In the genomic region with DNA sequence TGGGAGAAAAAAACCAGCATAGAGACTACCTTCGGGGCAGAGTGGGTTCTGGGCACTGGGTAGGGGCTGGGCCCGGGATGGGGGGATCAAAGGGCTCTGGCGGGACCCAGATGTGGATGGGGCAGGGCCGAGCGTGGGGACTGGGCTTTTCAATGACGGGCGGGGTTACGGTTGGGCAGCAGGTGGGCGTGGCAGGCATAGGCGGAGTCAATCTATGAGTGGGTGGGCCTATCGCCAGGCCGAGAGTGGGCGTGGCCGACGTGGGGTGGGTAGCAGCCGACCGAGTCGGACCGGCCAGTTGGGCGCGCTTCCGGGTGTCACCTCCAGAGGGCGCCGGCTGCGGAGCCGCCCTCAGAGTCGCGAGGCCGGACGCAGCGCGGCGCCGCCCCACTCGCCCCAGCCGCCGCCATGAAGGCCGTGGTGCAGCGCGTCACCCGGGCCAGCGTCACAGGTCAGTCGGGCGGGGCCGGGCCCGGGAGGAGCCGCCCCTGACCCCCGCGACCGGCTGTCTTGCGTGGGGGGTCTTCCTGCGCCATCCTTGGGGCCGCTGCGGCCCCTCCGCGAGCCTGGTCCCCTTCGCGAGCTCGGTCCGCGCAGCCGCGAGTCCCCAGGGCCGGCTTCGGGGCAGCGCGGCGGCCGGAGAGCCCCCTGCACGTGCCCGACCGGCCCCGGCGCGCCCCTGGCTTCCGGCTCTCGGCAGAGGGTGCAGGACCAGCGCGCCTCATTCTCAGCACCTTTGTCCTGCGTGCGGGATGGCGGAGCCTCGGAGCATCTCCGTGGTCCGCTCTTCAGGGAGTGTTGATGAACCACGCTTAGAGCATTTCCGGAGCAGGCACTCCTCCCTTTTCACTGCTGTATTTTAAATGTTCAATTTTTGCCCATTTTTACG, we compare ENCODE assay signal across 1 cellular context.
TF ChIP-seq lines count a peak whose summit lies in the region.

A gene with protein sequence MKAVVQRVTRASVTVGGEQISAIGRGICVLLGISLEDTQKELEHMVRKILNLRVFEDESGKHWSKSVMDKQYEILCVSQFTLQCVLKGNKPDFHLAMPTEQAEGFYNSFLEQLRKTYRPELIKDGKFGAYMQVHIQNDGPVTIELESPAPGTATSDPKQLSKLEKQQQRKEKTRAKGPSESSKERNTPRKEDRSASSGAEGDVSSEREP (plus strand): TSS at position 390 of the 889 bp plus-strand sequence. CDS start 19 bp downstream, at position 409.

TF ChIP-seq in K562, 482 proteins besides CTCF, POLR2A, EP300 and RAD21 (continued from another document):
- TF ChIP-seq, protein P1, sequence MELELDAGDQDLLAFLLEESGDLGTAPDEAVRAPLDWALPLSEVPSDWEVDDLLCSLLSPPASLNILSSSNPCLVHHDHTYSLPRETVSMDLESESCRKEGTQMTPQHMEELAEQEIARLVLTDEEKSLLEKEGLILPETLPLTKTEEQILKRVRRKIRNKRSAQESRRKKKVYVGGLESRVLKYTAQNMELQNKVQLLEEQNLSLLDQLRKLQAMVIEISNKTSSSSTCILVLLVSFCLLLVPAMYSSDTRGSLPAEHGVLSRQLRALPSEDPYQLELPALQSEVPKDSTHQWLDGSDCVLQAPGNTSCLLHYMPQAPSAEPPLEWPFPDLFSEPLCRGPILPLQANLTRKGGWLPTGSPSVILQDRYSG (tag; conservative IDR thresholded peaks at IDR 0.05; ENCODE audit: low read depth) = no peak
- TF ChIP-seq ZNF3 (CRISPR knock-in tag; IDR thresholded peaks at IDR 0.05) = no peak
- TF ChIP-seq GATAD2A (IDR thresholded peaks at IDR 0.05) = no peak
- no peak for TF ChIP-seq MEF2D (tag; conservative IDR thresholded peaks at IDR 0.05; ENCODE audit: low read depth)
- no peak for TF ChIP-seq FOXK2 (conservative IDR thresholded peaks at IDR 0.05 in 1 of 2, IDR thresholded peaks at IDR 0.05 in 1 of 2; ENCODE audit: low read depth in 2 of 2)
- TF ChIP-seq KAT8 (IDR thresholded peaks at IDR 0.05; ENCODE audit: low read depth) = no peak
- TF ChIP-seq, protein P2, sequence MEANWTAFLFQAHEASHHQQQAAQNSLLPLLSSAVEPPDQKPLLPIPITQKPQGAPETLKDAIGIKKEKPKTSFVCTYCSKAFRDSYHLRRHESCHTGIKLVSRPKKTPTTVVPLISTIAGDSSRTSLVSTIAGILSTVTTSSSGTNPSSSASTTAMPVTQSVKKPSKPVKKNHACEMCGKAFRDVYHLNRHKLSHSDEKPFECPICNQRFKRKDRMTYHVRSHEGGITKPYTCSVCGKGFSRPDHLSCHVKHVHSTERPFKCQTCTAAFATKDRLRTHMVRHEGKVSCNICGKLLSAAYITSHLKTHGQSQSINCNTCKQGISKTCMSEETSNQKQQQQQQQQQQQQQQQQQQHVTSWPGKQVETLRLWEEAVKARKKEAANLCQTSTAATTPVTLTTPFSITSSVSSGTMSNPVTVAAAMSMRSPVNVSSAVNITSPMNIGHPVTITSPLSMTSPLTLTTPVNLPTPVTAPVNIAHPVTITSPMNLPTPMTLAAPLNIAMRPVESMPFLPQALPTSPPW (CRISPR knock-in tag; IDR thresholded peaks at IDR 0.05) = peak; percentile 52; the same call in 1 of the 2 replicates
- TF ChIP-seq SMAD4 (CRISPR knock-in tag; conservative IDR thresholded peaks at IDR 0.05) = 0 out of 2 replicates have a peak, but pooled peaks have one; percentile 38
- TF ChIP-seq ZNF324 (CRISPR knock-in tag; IDR thresholded peaks at IDR 0.05) = no peak
- TF ChIP-seq, protein P3, sequence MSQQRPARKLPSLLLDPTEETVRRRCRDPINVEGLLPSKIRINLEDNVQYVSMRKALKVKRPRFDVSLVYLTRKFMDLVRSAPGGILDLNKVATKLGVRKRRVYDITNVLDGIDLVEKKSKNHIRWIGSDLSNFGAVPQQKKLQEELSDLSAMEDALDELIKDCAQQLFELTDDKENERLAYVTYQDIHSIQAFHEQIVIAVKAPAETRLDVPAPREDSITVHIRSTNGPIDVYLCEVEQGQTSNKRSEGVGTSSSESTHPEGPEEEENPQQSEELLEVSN (IDR thresholded peaks at IDR 0.05; ENCODE audit: borderline replicate concordance in 1 of 2, extremely low read depth in 1 of 2, insufficient read depth in 1 of 2, insufficient read length in 1 of 2, low read depth in 1 of 2, low read length in 1 of 2, poor library complexity in 1 of 2, severe bottlenecking in 1 of 2) = peak; percentile 11 to 62
- peak; percentile 81 for TF ChIP-seq PKNOX1 (IDR thresholded peaks at IDR 0.05)
